14 cellular contexts compared by ENCODE assay signal in the genomic region with DNA sequence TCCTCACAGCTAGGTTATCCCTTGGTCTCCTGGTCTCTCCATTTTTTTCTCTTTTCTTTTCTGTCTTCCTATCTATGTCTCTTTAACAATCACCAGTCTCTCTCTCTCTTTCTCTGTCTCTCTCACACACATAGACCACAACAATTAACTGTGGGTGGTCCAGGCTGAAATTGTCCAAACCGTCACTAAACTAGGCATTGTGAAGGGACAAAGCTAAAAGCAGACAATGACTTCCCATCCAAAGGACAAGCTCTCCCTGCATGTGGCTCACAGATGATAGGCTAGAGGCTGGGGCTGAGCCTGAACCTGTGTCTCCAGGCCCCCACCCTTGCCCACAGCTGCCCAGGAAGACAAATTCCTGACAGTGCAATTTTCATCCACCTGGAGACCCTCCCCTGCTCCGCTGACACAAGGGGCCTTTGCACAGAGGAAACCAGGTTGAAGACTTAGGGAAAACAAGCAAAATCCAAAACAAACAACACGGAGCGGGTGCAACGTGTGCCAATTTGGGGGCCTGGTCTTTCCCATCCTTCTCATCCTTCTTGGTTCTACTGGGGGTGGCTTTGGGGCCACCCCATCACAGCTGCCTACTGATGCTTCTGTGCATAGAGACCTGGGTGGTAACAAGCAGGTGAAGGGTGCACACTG.
"Had no signal": no experiment of that assay in that cellular context is flagged by ENCODE, and none has a peak within 500 bp of the region (broad histone marks: within the 10 kb centered on the region; RNA-seq: fewer than 3 reads in every experiment).

No MANE protein-coding gene starts in this region.

- H3K27me3 ChIP-seq: heart left ventricle, pancreas, SJCRH30, transverse colon had no signal

- H3K4me3 Mint-ChIP-seq: activated T-cell treated with anti-CD3 and anti-CD28 coated beads, Interleukin-2, amount 50 U/mL, for 24 hours had no signal

- H3K9me3 ChIP-seq: heart left ventricle, pancreas, SJCRH30, transverse colon had no signal

- H3K36me3 Mint-ChIP-seq: activated naive CD4-positive, alpha-beta T cell treated with anti-CD3 and anti-CD28 coated beads, Interleukin-2, amount 50 U/mL, for 72 hours; brain had no signal

- ATAC-seq: heart left ventricle, pancreas had no signal

- H3K4me3 ChIP-seq: heart left ventricle, pancreas, SJCRH30, skin epidermis, transverse colon had no signal

- H3K27me3 Mint-ChIP-seq: activated T-cell treated with anti-CD3 and anti-CD28 coated beads, Interleukin-2, amount 50 U/mL, for 24 hours had no signal

- H3K27ac Mint-ChIP-seq: brain had no signal

- H3K36me3 ChIP-seq: heart left ventricle, pancreas, SJCRH30, transverse colon had no signal

- DNase-seq: activated effector memory CD4-positive, alpha-beta T cell treated with anti-CD3 and anti-CD28 coated beads, Interleukin-2, amount 50 U/mL, for 16 hours; activated T-cell treated with anti-CD3 and anti-CD28 coated beads, Interleukin-2, amount 50 U/mL, for 24 hours; amniotic stem cell; foreskin melanocyte; heart left ventricle; mesendoderm; pancreas; SJCRH30; SW 1271; T-helper 9 cell; transverse colon had no signal

- H3K9me3 Mint-ChIP-seq: activated T-cell treated with anti-CD3 and anti-CD28 coated beads, Interleukin-2, amount 50 U/mL, for 24 hours had no signal

- H3K4me1 ChIP-seq: heart left ventricle, pancreas, SJCRH30, transverse colon had no signal

- H3K27ac ChIP-seq: heart left ventricle, pancreas, SJCRH30, skin epidermis, transverse colon had no signal
